33 cellular contexts compared by ENCODE assay signal in the genomic region with DNA sequence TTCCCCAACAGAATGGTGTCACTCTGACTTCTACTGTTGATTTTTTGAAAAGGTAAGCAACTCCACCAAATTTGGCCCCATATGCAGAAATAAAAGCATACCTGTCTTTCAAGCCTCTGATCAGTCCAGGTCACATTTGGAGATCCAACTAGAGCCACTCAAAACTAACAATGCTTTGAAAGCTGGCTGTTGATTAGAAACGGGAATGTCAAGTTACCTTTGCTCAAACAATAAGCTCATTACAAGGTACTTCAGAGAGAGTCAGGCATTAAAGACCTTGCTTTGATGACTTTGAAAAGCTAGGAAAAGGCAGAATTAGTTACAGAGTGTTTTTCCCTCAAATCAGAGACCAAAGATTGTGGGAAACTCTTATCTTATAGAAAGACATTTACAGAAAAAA. TPM values are rescaled to one million over a fixed set of nuclear protein-coding genes. Genes with fewer than 3 reads are reported as not detected.
"Had no signal": no experiment of that assay in that cellular context is flagged by ENCODE, and none has a peak within 500 bp of the region (broad histone marks: within the 10 kb centered on the region; RNA-seq: fewer than 3 reads in every experiment).

No MANE protein-coding gene starts in this region.

- H3K9me3 ChIP-seq: ascending aorta had no signal

- H3K36me3 ChIP-seq: ascending aorta, cardiac muscle cell had no signal

- ATAC-seq: activated CD8-positive, alpha-beta T cell treated with anti-CD3 and anti-CD28 coated beads for 36 hours; activated naive CD8-positive, alpha-beta T cell treated with anti-CD3 and anti-CD28 coated beads, Interleukin-2, amount 50 U/mL, for 24 hours; activated T-cell treated with anti-CD3 and anti-CD28 coated beads, Interleukin-2, amount 50 U/mL, for 4 hours; activated T-cell treated with anti-CD3 and anti-CD28 coated beads, Interleukin-2, amount 50 U/mL, for 72 hours; activated T-helper 17 cell treated with anti-CD3 and anti-CD28 coated beads, Interleukin-2, amount 50 U/mL, for 72 hours had no signal

- FAIRE-seq: bronchial epithelial cell, TTC549 had no signal

- DNase-seq: activated B cell treated with CpG ODN at 0.5 μM for 24 hours; activated CD4-positive, alpha-beta memory T cell treated with anti-CD3 and anti-CD28 coated beads for 36 hours; activated CD4-positive, alpha-beta T cell treated with anti-CD3 and anti-CD28 coated beads for 4 hours; activated CD4-positive, alpha-beta T cell treated with anti-CD3 and anti-CD28 coated beads, Interleukin-2, amount 10 ng/mL, durations not matched to agents 24 days and 14 days; activated CD4-positive, alpha-beta T cell treated with anti-CD3 and anti-CD28 coated beads, Interleukin-2, amount 50 U/mL, for 1 hour; activated CD4-positive, alpha-beta T cell treated with anti-CD3 and anti-CD28 coated beads, Interleukin-2, amount 50 U/mL, for 4 hours; activated CD4-positive, CD25-positive, alpha-beta regulatory T cell treated with anti-CD3 and anti-CD28 coated beads, Interleukin-2, amount 50 U/mL, for 72 hours; activated CD8-positive, alpha-beta memory T cell treated with anti-CD3 and anti-CD28 coated beads, Interleukin-2, amount 50 U/mL, for 4 hours; activated CD8-positive, alpha-beta T cell treated with anti-CD3 and anti-CD28 coated beads for 36 hours; activated effector memory CD4-positive, alpha-beta T cell treated with anti-CD3 and anti-CD28 coated beads, Interleukin-2, amount 50 U/mL, for 16 hours; activated naive CD4-positive, alpha-beta T cell treated with anti-CD3 and anti-CD28 coated beads, Interleukin-2, amount 10 ng/mL, durations not matched to agents 7 days and 5 days; activated naive CD4-positive, alpha-beta T cell treated with Interleukin-2 at 50 U/mL for 16 hours; activated naive CD8-positive, alpha-beta T cell treated with anti-CD3 and anti-CD28 coated beads, Interleukin-2, amount 10 ng/mL, durations not matched to agents 7 days and 5 days; activated naive CD8-positive, alpha-beta T cell treated with anti-CD3 and anti-CD28 coated beads, Interleukin-2, amount 50 U/mL, for 24 hours; activated T-cell treated with anti-CD3 and anti-CD28 coated beads for 4 hours; activated T-cell treated with anti-CD3 and anti-CD28 coated beads, Interleukin-2, amount 50 U/mL, for 1 hour; activated T-cell treated with anti-CD3 and anti-CD28 coated beads, Interleukin-2, amount 50 U/mL, for 4 hours; activated T-cell treated with anti-CD3 and anti-CD28 coated beads, Interleukin-2, amount 50 U/mL, for 72 hours; amygdala; anterior cingulate cortex; caudate nucleus; cerebellar nuclear complex; T-helper 2 cell; T-helper 9 cell had no signal

- H3K27ac ChIP-seq: ascending aorta, cardiac muscle cell, VCaP had no signal

- H3K4me3 ChIP-seq: ascending aorta, cardiac muscle cell had no signal

RNA-seq across cellular contexts. Expression of gene IHH, which starts 4.8 kb away (rescaled TPM):
- total RNA-seq: activated B cell treated with CpG ODN at 0.5 μM for 24 hours; activated CD4-positive, alpha-beta T cell treated with anti-CD3 and anti-CD28 coated beads, Interleukin-2, amount 10 ng/mL, durations not matched to agents 24 days and 14 days; activated CD8-positive, alpha-beta memory T cell treated with anti-CD3 and anti-CD28 coated beads for 36 hours; activated CD8-positive, alpha-beta T cell treated with anti-CD3 and anti-CD28 coated beads for 36 hours; activated naive CD8-positive, alpha-beta T cell treated with anti-CD3 and anti-CD28 coated beads, Interleukin-2, amount 10 ng/mL, durations not matched to agents 7 days and 5 days; activated T-helper 1 cell treated with anti-CD3 and anti-CD28 coated beads, Interleukin-12 subunit alpha, Interleukin-12 subunit beta, Interleukin-2, Interleukin-4 antibody, amounts not matched to agents 30 ng/mL and 10 ng/mL and 1 ng/mL, durations not matched to agents 14 hours and 24 hours and 36 hours; ascending aorta; bronchial epithelial cell; cardiac muscle cell; chondrocyte had no signal
- polyA plus RNA-seq: cardiac muscle cell had no signal

RNA-seq across cellular contexts. Expression of gene CFAP65, which starts 24.2 kb away (rescaled TPM):
- total RNA-seq: activated B cell treated with CpG ODN at 0.5 μM for 24 hours; activated CD4-positive, alpha-beta memory T cell treated with anti-CD3 and anti-CD28 coated beads for 36 hours; activated CD4-positive, alpha-beta T cell treated with anti-CD3 and anti-CD28 coated beads, Interleukin-2, amount 10 ng/mL, durations not matched to agents 24 days and 14 days; activated CD8-positive, alpha-beta memory T cell treated with anti-CD3 and anti-CD28 coated beads for 36 hours; activated CD8-positive, alpha-beta T cell treated with anti-CD3 and anti-CD28 coated beads for 36 hours; activated naive CD8-positive, alpha-beta T cell treated with anti-CD3 and anti-CD28 coated beads, Interleukin-2, amount 10 ng/mL, durations not matched to agents 7 days and 5 days; activated T-cell treated with anti-CD3 and anti-CD28 coated beads, Interleukin-2, amount 50 U/mL, for 4 hours; activated T-cell treated with anti-CD3 and anti-CD28 coated beads, Interleukin-2, amount 50 U/mL, for 72 hours; activated T-helper 1 cell treated with anti-CD3 and anti-CD28 coated beads, Interleukin-12 subunit alpha, Interleukin-12 subunit beta, Interleukin-2, Interleukin-4 antibody, amounts not matched to agents 30 ng/mL and 10 ng/mL and 1 ng/mL, durations not matched to agents 14 hours and 24 hours and 36 hours; activated T-helper 17 cell treated with anti-CD3 and anti-CD28 coated beads, Interleukin-2, amount 50 U/mL, for 72 hours; ascending aorta; bronchial epithelial cell; chondrocyte had no signal
